ENCODE assay signal across 9 cellular contexts in the genomic region with DNA sequence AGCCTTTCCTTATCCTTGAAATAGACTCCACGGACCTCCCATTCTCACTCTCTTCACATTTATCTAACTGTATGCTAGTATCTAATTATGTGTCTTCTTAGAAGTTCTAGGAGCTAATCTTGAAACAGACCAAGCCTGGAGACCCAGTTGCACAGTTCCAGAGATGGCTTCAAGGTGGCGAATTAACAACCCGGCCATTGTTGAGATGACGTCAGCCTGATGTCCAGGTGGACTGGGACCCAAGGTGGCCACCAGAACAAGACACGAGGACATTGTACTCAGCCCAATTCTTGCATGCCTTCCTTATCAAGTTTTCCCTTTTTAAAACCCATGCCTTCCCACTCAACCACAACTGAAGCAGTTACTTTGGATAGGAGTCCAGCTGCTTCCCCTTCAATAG. TPM values are rescaled to one million over a fixed set of nuclear protein-coding genes. Genes with fewer than 3 reads are reported as not detected.
"Had no signal": no experiment of that assay in that cellular context is flagged by ENCODE, and none has a peak within 500 bp of the region (broad histone marks: within the 10 kb centered on the region; RNA-seq: fewer than 3 reads in every experiment).

No MANE protein-coding gene starts in this region.

- FAIRE-seq: G401.6, GM12878, GM12891, GM12892, GM18507, GM19239 had no signal

- ATAC-seq: GM12878 had no signal

- H3K4me3 ChIP-seq: GM12878 had no signal

- DNase-seq: GDM1, GF-D8 had no signal

RNA-seq across cellular contexts. Expression of gene CLEC3A, which starts 47.6 kb away (rescaled TPM):
- total RNA-seq: G401, GM12878 had no signal
- polyA plus RNA-seq: GM12878 had no signal
